ENCODE assay signal across 8 cellular contexts in the genomic region with DNA sequence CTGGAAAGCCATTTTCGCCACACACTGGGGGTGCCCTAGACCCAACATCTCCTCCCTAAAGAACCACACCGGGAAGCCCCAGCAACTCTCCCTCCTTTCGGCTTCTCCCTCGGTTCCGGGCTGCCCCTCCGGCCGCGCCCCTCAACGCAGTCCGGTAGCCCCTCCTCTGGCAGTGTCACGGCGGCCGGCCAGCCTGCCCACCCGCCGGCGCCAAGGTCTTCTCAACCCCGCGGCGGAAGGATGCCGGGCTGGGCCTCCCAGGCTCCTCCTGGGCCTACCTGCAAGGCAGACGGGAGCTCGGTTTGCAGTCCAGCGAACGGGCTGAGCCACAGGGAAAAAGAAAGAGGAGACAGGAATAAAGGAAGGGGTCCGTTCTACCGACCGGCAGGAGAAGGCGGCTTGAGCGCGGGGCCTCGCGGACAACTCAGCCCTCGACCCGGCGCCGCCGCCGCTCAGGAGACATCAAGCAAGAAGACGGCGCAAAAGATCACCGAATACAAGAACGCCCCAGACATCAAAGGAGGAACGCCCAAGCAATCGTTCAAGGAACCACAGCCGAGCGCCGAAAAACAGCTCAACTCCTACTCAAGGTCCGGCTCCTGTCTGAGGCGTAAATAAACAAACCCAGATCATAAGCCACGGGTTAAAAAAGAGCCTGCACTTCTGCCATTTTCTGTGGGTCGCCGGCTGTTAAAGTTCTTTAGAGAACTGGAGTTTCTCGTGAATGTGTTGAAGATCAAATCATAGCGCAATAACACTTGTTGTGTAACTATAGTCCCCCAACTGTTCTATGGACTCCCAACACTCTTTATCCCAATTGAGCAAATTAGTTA. TPM values are rescaled to one million over a fixed set of nuclear protein-coding genes. Genes with fewer than 3 reads are reported as not detected.
DNase-seq lines count a peak whose midpoint lies in the region; TF ChIP-seq lines count a peak whose summit lies in the region.

AMBRA1 (minus strand) TSS at position 474 of the 833 bp plus-strand sequence. CDS start 45,643 bp downstream, outside the sequence.

- peak within 1 kb of the TSS; percentile 100 for H2AFZ ChIP-seq in SK-N-SH (ENCODE audit: low read depth)

- H3K4me1 ChIP-seq in SK-N-SH (ENCODE audit: control insufficient read depth in 1 of 2, insufficient read depth in 2 of 2, low read depth in 1 of 2, low read length in 1 of 2), result peaks cover 3 to 30% of the 10 kb centered on the region in 2 experiments; a peak in 2 of 4 replicates
- peaks cover 53% of the 10 kb centered on the region for H3K4me1 ChIP-seq in suprapubic skin

- H3K9me2 ChIP-seq in SK-N-SH, result no peaks in the 10 kb centered on the region

- CTCF ChIA-PET in SK-N-SH (lab: Yijun Ruan, JAX), result interaction anchor here (1.2 to 1.9 kb wide), 4 partner anchors 24 to 202 kb away, joined by 3 to 5 read pairs (median 4); partner anchors contain the start of genes ATG13 and CHRM4

- H3K4me2 ChIP-seq in SK-N-SH, result peak within 1 kb of the TSS; percentile 74

- TF ChIP-seq RAD21 in SK-N-SH (IDR thresholded peaks at IDR 0.05; ENCODE audit: low read length), result no peak

- whole genome bisulfite sequencing in SK-N-SH (ENCODE audit: low lambda C conversion rate), result 3% methylated on average over 34 of the region's 54 CpGs
- 1% methylated on average over 53 of the region's 54 CpGs for WGBS in suprapubic skin

- H3K4me3 ChIP-seq in HFF-Myc (replicated peaks; ENCODE audit: low read depth, low read length), result peak within 1 kb of the TSS; percentile 91
- peak within 1 kb of the TSS; percentile 97 for H3K4me3 ChIP-seq in NB4 (ENCODE audit: low read depth, low read length)
- peak within 1 kb of the TSS; percentile 78 to 83 for H3K4me3 ChIP-seq in SK-N-SH (ENCODE audit: low read depth in 2 of 2, low read length in 1 of 2)
- peak within 1 kb of the TSS; percentile 93 for H3K4me3 ChIP-seq in suprapubic skin

- TF ChIP-seq POLR2A in NB4 (IDR thresholded peaks at IDR 0.05; ENCODE audit: extremely low read depth, insufficient read length) (peak; percentile 55), suprapubic skin (IDR thresholded peaks at IDR 0.05) (no peak)

- peaks cover 14% of the 10 kb centered on the region for H3F3A ChIP-seq in SK-N-SH (replicated peaks; ENCODE audit: insufficient read depth)

- peaks cover 25% of the 10 kb centered on the region for H4K20me1 ChIP-seq in SK-N-SH (ENCODE audit: insufficient read depth)

- TF ChIP-seq CTCF in HFF-Myc (IDR thresholded peaks at IDR 0.05; ENCODE audit: low read depth, low read length, missing control alignments) (no peak), NB4 (IDR thresholded peaks at IDR 0.05; ENCODE audit: low read depth, low read length) (no peak), SK-N-SH (IDR thresholded peaks at IDR 0.05) (no peak), suprapubic skin (IDR thresholded peaks at IDR 0.05) (no peak)

- H3K9me3 ChIP-seq in SK-N-SH (no peaks in the 10 kb centered on the region), suprapubic skin (no peaks in the 10 kb centered on the region)

- H3K27ac ChIP-seq in SK-N-SH (ENCODE audit: low read depth in 2 of 2, low read length in 1 of 2) (peak within 1 kb of the TSS; percentile 77 to 79), suprapubic skin (peak within 1 kb of the TSS; percentile 86)

- peak within 1 kb of the TSS; percentile 94 for H3K9ac ChIP-seq in SK-N-SH

- no peaks in the 10 kb centered on the region for H3K36me3 ChIP-seq in SK-N-SH (replicated peaks in 1 of 2; ENCODE audit: control insufficient read depth in 1 of 2, insufficient read depth in 2 of 2, low read length in 1 of 2)
- no peaks in the 10 kb centered on the region for H3K36me3 ChIP-seq in suprapubic skin

- TF ChIP-seq EP300 in SK-N-SH (IDR thresholded peaks at IDR 0.05; ENCODE audit: borderline replicate concordance in 1 of 2, low read depth in 1 of 2, low read length in 1 of 2) (no peak), suprapubic skin (IDR thresholded peaks at IDR 0.05) (no peak)

- peak; percentile 81 for DNase-seq in GM04503 (ENCODE audit: low read depth)
- peak; percentile 86 for DNase-seq in HFF-Myc (ENCODE audit: extremely low read depth, low read depth)
- peak; percentile 95 for DNase-seq in NB4 (ENCODE audit: low read depth)
- DNase-seq in SK-N-SH, result peak; percentile 86
- peak; percentile 84 for DNase-seq in activated naive CD4-positive, alpha-beta T cell treated with anti-CD3 and anti-CD28 coated beads, Interleukin-2, amount 50 U/mL, for 16 hours
- peak; percentile 81 for DNase-seq in glomerular endothelial cell (ENCODE audit: extremely low read depth, low read depth, low spot score)
- DNase-seq in occipital lobe (lab: John Stamatoyannopoulos, UW), result peak; percentile 86
- DNase-seq in suprapubic skin (ENCODE audit: low spot score in 2 of 2), result peak; percentile 91 to 94

- peaks cover 50% of the 10 kb centered on the region for H3K79me2 ChIP-seq in SK-N-SH (ENCODE audit: insufficient read depth)

- POLR2A ChIA-PET in SK-N-SH (lab: Yijun Ruan, JAX), result interaction anchor here (0.8 to 1.4 kb wide), 7 partner anchors 14 to 107 kb away, joined by 3 to 7 read pairs (median 3); partner anchors contain the start of genes ARHGAP1 and ZNF408

- no peaks in the 10 kb centered on the region for H3K27me3 ChIP-seq in SK-N-SH (ENCODE audit: insufficient read depth)
- H3K27me3 ChIP-seq in suprapubic skin, result no peaks in the 10 kb centered on the region

TF ChIP-seq in SK-N-SH, 30 proteins besides CTCF, POLR2A, EP300 and RAD21 (continues in another document):
- TF ChIP-seq TEAD4 (IDR thresholded peaks at IDR 0.05; ENCODE audit: borderline replicate concordance, insufficient read depth) (no peak), EZH2phosphoT487 (IDR thresholded peaks at IDR 0.05; ENCODE audit: borderline replicate concordance, low read depth) (no peak), TCF12 (IDR thresholded peaks at IDR 0.05) (no peak; the same call in 1 of the 2 replicates), SIN3A (IDR thresholded peaks at IDR 0.05; ENCODE audit: borderline replicate concordance, low read depth, low read length) (0 out of 2 replicates have a peak, but pooled peaks have one; percentile 71), RFX5 (IDR thresholded peaks at IDR 0.05; ENCODE audit: low read length) (no peak), ELF1 (IDR thresholded peaks at IDR 0.05) (0 out of 2 replicates have a peak, but pooled peaks have one; percentile 17), REST (IDR thresholded peaks at IDR 0.05; ENCODE audit: low read depth, low read length) (peak; percentile 70; the same call in 1 of the 2 replicates), POLR2AphosphoS5 (IDR thresholded peaks at IDR 0.05; ENCODE audit: low read depth, low read length) (peak; percentile 84), PBX3 (IDR thresholded peaks at IDR 0.05) (peak; percentile 37), GABPA (IDR thresholded peaks at IDR 0.05; ENCODE audit: low read depth) (no peak), FOXJ3 (CRISPR knock-in tag; IDR thresholded peaks at IDR 0.05) (peak; percentile 81), MEF2A (IDR thresholded peaks at IDR 0.05; ENCODE audit: borderline replicate concordance, low read depth) (no peak), RXRA (IDR thresholded peaks at IDR 0.05; ENCODE audit: borderline replicate concordance, low read depth) (no peak), RCOR1 (IDR thresholded peaks at IDR 0.05; ENCODE audit: low read length) (no peak), SMC3 (IDR thresholded peaks at IDR 0.05; ENCODE audit: low read depth, low read length) (no peak)
- TF ChIP-seq, protein P1, sequence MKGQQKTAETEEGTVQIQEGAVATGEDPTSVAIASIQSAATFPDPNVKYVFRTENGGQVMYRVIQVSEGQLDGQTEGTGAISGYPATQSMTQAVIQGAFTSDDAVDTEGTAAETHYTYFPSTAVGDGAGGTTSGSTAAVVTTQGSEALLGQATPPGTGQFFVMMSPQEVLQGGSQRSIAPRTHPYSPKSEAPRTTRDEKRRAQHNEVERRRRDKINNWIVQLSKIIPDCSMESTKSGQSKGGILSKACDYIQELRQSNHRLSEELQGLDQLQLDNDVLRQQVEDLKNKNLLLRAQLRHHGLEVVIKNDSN (IDR thresholded peaks at IDR 0.05; ENCODE audit: borderline replicate concordance, low read depth), result no peak

RNA-seq across cellular contexts. Expression of gene AMBRA1, which starts in this region (rescaled TPM):
- 10.0 and 10.4 TPM in 2 replicates for polyA plus RNA-seq in SK-N-SH (2012; rRNA removed)
- 5.6 and 6.9 TPM in 2 replicates for polyA plus RNA-seq in SK-N-SH (2012; cell fraction: cytosol; rRNA removed)
- 9.9 and 11.9 TPM in 2 replicates for polyA plus RNA-seq in SK-N-SH (2012; cell fraction: nucleus; rRNA removed)
- 25.2 and 38.5 TPM in 2 replicates for total RNA-seq in glomerular endothelial cell
- total RNA-seq in occipital lobe, result 27.1 TPM
- total RNA-seq in suprapubic skin, result 10 to 100 TPM; 38.6 to 63.2 (median 45.6) TPM

Comparison
In these comparisons a context has a peak if more than half of its experiments do, and no peak if none do; other contexts are left out.
1. Peak in every context shown above with its lines: DNase-seq, H3K4me3 ChIP-seq and H3K27ac ChIP-seq.